In the genomic region with DNA sequence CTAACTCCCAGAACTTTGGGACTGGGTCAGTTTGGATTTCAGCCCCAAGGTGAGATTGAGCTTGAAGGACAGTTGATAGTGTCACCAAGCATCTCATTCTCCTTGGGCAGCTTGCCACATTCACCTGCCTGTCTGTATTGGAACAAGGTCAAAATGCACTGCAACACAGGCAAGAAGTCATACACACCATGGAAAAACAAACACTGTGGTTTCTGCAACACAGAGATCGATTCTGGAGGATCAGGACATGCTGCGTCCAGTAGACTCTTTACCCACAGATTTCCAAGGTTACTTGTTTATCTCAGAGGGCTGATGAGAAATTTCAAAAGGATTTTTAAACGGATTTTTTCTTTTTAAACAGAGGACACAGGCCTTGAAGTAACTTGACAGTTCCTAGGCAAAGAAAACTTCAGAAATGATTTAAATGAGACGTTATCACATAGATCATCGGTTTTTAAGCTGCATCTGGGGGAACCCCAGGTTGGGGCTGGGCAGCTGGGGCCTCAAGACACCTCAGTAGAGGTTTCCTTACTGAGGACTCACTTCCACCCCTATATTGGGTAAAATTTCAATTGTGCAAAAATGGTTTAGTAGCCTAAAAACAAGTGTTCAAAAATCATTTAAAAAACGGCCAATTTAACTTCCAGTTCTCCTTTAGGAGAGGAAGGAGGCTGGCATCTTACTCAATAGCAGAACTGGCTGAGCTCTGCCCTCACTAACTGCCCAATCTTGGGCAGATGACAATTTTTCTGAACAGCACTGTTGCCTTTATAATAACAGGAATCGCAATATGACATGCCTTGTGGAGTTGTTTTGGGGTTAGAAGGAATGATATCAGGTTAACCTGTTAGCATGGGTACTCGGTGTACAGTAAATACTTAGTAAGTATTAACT, we compare ENCODE assay signal across 20 cellular contexts.
DNase-seq lines count a peak whose midpoint lies in the region; TF ChIP-seq lines count a peak whose summit lies in the region.
"Had no signal": no experiment of that assay in that cellular context is flagged by ENCODE, and none has a peak within 500 bp of the region (broad histone marks: within the 10 kb centered on the region; RNA-seq: fewer than 3 reads in every experiment).

No MANE protein-coding gene starts in this region.

- H3K9ac ChIP-seq in liver (ENCODE audit: low read depth in 1 of 2, low read length in 2 of 2) (no peak overlapping the region), subcutaneous abdominal adipose tissue (ENCODE audit: low read length in 5 of 5) (peak overlapping the region in 1 of 5 donors; percentile 61)
- H3K9ac ChIP-seq: KMS-11 had no signal

- DNase-seq in SHP77 (lab: John Stamatoyannopoulos, UW) (peak; percentile 2 to 17), SHP77 treated with DMSO at 0.1 percent for 48 hours (lab: John Stamatoyannopoulos, UW) (no peak), SIG-M5 (lab: John Stamatoyannopoulos, UW) (peak; percentile 36), RPMI8226 (no peak), HAP-1 (ENCODE audit: low spot score in 2 of 2) (no peak), OCI-M2 (lab: John Stamatoyannopoulos, UW; ENCODE audit: unreplicated experiment) (no peak)
- DNase-seq: 8988T; activated CD4-positive, alpha-beta T cell treated with anti-CD3 and anti-CD28 coated beads for 4 hours; activated naive CD4-positive, alpha-beta T cell treated with anti-CD3 and anti-CD28 coated beads, Interleukin-2, amount 10 ng/mL, durations not matched to agents 7 days and 5 days; foreskin keratinocyte; HCEC 1CT; NCI-H1417 treated with DMSO at 0.1 percent for 48 hours; NCI-H226; NK-92 treated with Interleukin-12 subunit alpha and Interleukin-12 subunit beta, amount 100 ng/mL, for 24 hours; stimulated activated naive CD4-positive, alpha-beta T cell; T1000; trophoblast cell had no signal

- no peak overlapping the region for H3K4me3 ChIP-seq in liver (ENCODE audit: low read depth in 1 of 3, low read length in 3 of 3)
- H3K4me3 ChIP-seq in subcutaneous abdominal adipose tissue (ENCODE audit: low read depth in 1 of 5, low read length in 5 of 5) = no peak overlapping the region
- H3K4me3 ChIP-seq in HAP-1 = no peak overlapping the region

- no peaks in the 10 kb centered on the region for H3K36me3 ChIP-seq in liver (ENCODE audit: control insufficient read depth in 4 of 4, insufficient read depth in 3 of 4, low read depth in 1 of 4, low read length in 3 of 4)
- no peaks in the 10 kb centered on the region for H3K36me3 ChIP-seq in subcutaneous abdominal adipose tissue (ENCODE audit: control insufficient read depth in 5 of 5, insufficient read depth in 5 of 5, low read length in 5 of 5)
- H3K36me3 ChIP-seq in HAP-1 (replicated peaks) = no peaks in the 10 kb centered on the region; the same call in 1 of the 2 replicates

- WGBS in liver = 31% methylated on average over 8 of the region's 8 CpGs

- peak overlapping the region; percentile 8 to 36 for H3K27ac ChIP-seq in liver (ENCODE audit: low read depth in 1 of 2, low read length in 2 of 2)
- peak overlapping the region; percentile 13 for H3K27ac ChIP-seq in subcutaneous abdominal adipose tissue (ENCODE audit: low read depth, low read length)
- H3K27ac ChIP-seq: foreskin keratinocyte, KMS-11 had no signal

- H3K27me3 ChIP-seq in liver (ENCODE audit: control insufficient read depth in 4 of 4, insufficient read depth in 4 of 4, low read length in 3 of 4) (no peaks in the 10 kb centered on the region), subcutaneous abdominal adipose tissue (ENCODE audit: control insufficient read depth in 5 of 5, insufficient read depth in 4 of 5, low read length in 5 of 5) (no peaks in the 10 kb centered on the region), HAP-1 (ENCODE audit: low read depth) (no peaks in the 10 kb centered on the region)
- H3K27me3 ChIP-seq: foreskin keratinocyte had no signal

- TF ChIP-seq RAD21 in liver (IDR thresholded peaks at IDR 0.05) = peak; percentile 7 to 46

- in situ Hi-C loops in HAP-1 (cut with MboI; ENCODE audit: low sequenced_read_pairs) = no loop called here

- no peak for TF ChIP-seq CTCF in liver (IDR thresholded peaks at IDR 0.05; ENCODE audit: low read depth, low read length, missing input control)

- H3K4me1 ChIP-seq in liver (ENCODE audit: control insufficient read depth in 4 of 4, insufficient read depth in 4 of 4, low read length in 3 of 4) (peaks cover 0 to 34% (median 24%) of the 10 kb centered on the region in 4 donors), subcutaneous abdominal adipose tissue (ENCODE audit: control insufficient read depth in 5 of 5, insufficient read depth in 5 of 5, low read length in 5 of 5) (peaks cover 6 to 62% (median 56%) of the 10 kb centered on the region in 5 donors), HAP-1 (no peaks in the 10 kb centered on the region)
- H3K4me1 ChIP-seq: foreskin keratinocyte had no signal

- H3K9me3 ChIP-seq in liver (ENCODE audit: control insufficient read depth in 4 of 4, low read length in 3 of 4) (no peaks in the 10 kb centered on the region), subcutaneous abdominal adipose tissue (ENCODE audit: control insufficient read depth in 5 of 5, low read length in 5 of 5) (no peaks in the 10 kb centered on the region), HAP-1 (no peaks in the 10 kb centered on the region)

TF ChIP-seq in liver, 16 proteins besides CTCF, POLR2A, EP300 and RAD21:
- TF ChIP-seq TAF1 (conservative IDR thresholded peaks at IDR 0.05) = no peak
- TF ChIP-seq NR2F2 (IDR thresholded peaks at IDR 0.05) = no peak
- peak in 1 of 2 donors; percentile 22 for TF ChIP-seq GABPA (IDR thresholded peaks at IDR 0.05 in 1 of 2, conservative IDR thresholded peaks at IDR 0.05 in 1 of 2)
- TF ChIP-seq, protein P1, sequence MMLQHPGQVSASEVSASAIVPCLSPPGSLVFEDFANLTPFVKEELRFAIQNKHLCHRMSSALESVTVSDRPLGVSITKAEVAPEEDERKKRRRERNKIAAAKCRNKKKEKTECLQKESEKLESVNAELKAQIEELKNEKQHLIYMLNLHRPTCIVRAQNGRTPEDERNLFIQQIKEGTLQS (IDR thresholded peaks at IDR 0.05) = peak; percentile 93
- TF ChIP-seq YY1 (IDR thresholded peaks at IDR 0.05) = peak; percentile 72
- TF ChIP-seq HNF4G (IDR thresholded peaks at IDR 0.05) = peak; percentile 76
- peak; percentile 86 to 87 for TF ChIP-seq JUND (IDR thresholded peaks at IDR 0.05)
- TF ChIP-seq EGR1 (IDR thresholded peaks at IDR 0.05; ENCODE audit: low read depth in 2 of 2) = peak; percentile 70 to 95
- TF ChIP-seq FOXA2 (IDR thresholded peaks at IDR 0.05) = peak; percentile 93
- TF ChIP-seq SP1 (IDR thresholded peaks at IDR 0.05) = peak; percentile 92
- TF ChIP-seq, protein P2, sequence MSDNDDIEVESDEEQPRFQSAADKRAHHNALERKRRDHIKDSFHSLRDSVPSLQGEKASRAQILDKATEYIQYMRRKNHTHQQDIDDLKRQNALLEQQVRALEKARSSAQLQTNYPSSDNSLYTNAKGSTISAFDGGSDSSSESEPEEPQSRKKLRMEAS (IDR thresholded peaks at IDR 0.05) = peak; percentile 91
- peak; percentile 86 for TF ChIP-seq FOXA1 (IDR thresholded peaks at IDR 0.05)
- TF ChIP-seq, protein P3, sequence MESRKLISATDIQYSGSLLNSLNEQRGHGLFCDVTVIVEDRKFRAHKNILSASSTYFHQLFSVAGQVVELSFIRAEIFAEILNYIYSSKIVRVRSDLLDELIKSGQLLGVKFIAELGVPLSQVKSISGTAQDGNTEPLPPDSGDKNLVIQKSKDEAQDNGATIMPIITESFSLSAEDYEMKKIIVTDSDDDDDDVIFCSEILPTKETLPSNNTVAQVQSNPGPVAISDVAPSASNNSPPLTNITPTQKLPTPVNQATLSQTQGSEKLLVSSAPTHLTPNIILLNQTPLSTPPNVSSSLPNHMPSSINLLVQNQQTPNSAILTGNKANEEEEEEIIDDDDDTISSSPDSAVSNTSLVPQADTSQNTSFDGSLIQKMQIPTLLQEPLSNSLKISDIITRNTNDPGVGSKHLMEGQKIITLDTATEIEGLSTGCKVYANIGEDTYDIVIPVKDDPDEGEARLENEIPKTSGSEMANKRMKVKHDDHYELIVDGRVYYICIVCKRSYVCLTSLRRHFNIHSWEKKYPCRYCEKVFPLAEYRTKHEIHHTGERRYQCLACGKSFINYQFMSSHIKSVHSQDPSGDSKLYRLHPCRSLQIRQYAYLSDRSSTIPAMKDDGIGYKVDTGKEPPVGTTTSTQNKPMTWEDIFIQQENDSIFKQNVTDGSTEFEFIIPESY (IDR thresholded peaks at IDR 0.05) = peak; percentile 89
- peak; percentile 94 for TF ChIP-seq HNF4A (conservative IDR thresholded peaks at IDR 0.05)
- TF ChIP-seq RXRA (IDR thresholded peaks at IDR 0.05) = peak; percentile 91 to 93
- TF ChIP-seq, protein P4, sequence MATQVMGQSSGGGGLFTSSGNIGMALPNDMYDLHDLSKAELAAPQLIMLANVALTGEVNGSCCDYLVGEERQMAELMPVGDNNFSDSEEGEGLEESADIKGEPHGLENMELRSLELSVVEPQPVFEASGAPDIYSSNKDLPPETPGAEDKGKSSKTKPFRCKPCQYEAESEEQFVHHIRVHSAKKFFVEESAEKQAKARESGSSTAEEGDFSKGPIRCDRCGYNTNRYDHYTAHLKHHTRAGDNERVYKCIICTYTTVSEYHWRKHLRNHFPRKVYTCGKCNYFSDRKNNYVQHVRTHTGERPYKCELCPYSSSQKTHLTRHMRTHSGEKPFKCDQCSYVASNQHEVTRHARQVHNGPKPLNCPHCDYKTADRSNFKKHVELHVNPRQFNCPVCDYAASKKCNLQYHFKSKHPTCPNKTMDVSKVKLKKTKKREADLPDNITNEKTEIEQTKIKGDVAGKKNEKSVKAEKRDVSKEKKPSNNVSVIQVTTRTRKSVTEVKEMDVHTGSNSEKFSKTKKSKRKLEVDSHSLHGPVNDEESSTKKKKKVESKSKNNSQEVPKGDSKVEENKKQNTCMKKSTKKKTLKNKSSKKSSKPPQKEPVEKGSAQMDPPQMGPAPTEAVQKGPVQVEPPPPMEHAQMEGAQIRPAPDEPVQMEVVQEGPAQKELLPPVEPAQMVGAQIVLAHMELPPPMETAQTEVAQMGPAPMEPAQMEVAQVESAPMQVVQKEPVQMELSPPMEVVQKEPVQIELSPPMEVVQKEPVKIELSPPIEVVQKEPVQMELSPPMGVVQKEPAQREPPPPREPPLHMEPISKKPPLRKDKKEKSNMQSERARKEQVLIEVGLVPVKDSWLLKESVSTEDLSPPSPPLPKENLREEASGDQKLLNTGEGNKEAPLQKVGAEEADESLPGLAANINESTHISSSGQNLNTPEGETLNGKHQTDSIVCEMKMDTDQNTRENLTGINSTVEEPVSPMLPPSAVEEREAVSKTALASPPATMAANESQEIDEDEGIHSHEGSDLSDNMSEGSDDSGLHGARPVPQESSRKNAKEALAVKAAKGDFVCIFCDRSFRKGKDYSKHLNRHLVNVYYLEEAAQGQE (IDR thresholded peaks at IDR 0.05) = peak; percentile 58

Comparison
In these comparisons a context has a peak if more than half of its experiments do, and no peak if none do; other contexts are left out.
1. DNase-seq: peak in SHP77 (2 of 2) and SIG-M5 (single experiment); none in SHP77 treated with DMSO at 0.1 percent for 48 hours (single experiment), RPMI8226 (single experiment), HAP-1 (0 of 2) and OCI-M2 (single experiment).